ENCODE assay signal across 8 cellular contexts in the genomic region with DNA sequence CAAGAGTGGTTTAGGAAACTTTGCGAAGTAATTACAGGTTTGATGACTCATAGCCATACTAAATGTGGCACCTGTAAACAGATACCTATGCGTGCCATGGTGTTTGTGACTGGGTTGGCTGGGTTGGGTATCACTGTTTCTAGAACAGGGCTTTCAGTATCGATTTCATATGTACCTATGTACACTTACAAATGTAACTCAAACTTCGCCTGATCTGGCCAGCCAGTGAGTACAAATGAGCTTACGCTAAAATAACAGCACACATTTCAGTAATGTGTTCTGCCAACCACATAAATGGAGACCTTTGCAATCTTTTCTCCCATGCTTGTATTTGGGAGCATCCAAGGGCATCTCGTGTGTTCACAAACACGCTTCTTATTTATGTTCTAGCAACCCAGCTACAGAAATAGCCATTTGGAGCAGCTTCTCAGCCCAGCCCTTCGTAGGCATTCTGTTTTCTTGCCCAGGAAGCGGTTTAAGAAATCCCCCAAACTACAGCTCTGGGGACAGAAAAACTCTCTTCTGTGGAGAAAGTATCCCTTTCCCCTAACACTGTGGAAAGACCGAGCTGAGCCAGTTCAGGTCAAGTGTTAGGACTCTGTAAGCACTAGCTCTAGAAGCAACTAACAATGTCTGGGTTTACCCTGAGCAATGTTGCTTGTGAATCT. TPM values are rescaled to one million over a fixed set of nuclear protein-coding genes. Genes with fewer than 3 reads are reported as not detected.
A peak's percentile ranks its signal among the peaks of the same experiment; 100 is the strongest.
DNase-seq lines count a peak whose midpoint lies in the region; ATAC-seq, FAIRE-seq and TF ChIP-seq lines count a peak whose summit lies in the region.

No MANE protein-coding gene starts in this region.

- TF ChIP-seq CTCF in omental fat pad (IDR thresholded peaks at IDR 0.05), result no peak
- no peak for TF ChIP-seq CTCF in WERI-Rb-1 (IDR thresholded peaks at IDR 0.05; ENCODE audit: low read depth, low read length)

- DNase-seq in GM19239 (ENCODE audit: insufficient read length, low spot score) (peak; percentile 55), germinal center (ENCODE audit: low spot score) (peak; percentile 42), HK-2 (ENCODE audit: unreplicated experiment) (no peak), omental fat pad (ENCODE audit: low spot score) (no peak), H7 (no peak), WERI-Rb-1 (no peak)
- DNase-seq in activated CD4-positive, CD25-positive, alpha-beta regulatory T cell (lab: John Stamatoyannopoulos, UW), result peak in 3 of 4 experiments; percentile 24 to 34 (median 33)

- ATAC-seq in HG03064 (IDR thresholded peaks at IDR 0.05; ENCODE audit: low read depth, unreplicated experiment) (peak; percentile 92), omental fat pad (ENCODE audit: low FRiP score) (no peak)

- H3K27me3 ChIP-seq in H7 (ENCODE audit: control insufficient read depth, insufficient read depth, low read length) (no peaks in the 10 kb centered on the region), WERI-Rb-1 (ENCODE audit: insufficient read depth, low read depth, severe bottlenecking) (no peaks in the 10 kb centered on the region)

- no peaks in the 10 kb centered on the region for H3K9me3 ChIP-seq in WERI-Rb-1 (ENCODE audit: severe bottlenecking)

- no peak overlapping the region for H3K27ac ChIP-seq in WERI-Rb-1

- H3K4me3 ChIP-seq in H7 (ENCODE audit: insufficient read depth, low read depth, low read length), result no peak overlapping the region
- no peak overlapping the region for H3K4me3 ChIP-seq in WERI-Rb-1 (ENCODE audit: low read depth, low read length)

- peak; percentile 76 for FAIRE-seq in GM19239 (lab: Jason Lieb, UNC)

- H3K36me3 ChIP-seq in H7 (replicated peaks; ENCODE audit: control insufficient read depth, insufficient read depth, low read length), result no peaks in the 10 kb centered on the region
- H3K36me3 ChIP-seq in WERI-Rb-1, result no peaks in the 10 kb centered on the region

RNA-seq across cellular contexts. Expression of gene MDM1, which starts 42.3 kb away (rescaled TPM):
- 10 to 100 TPM in 2 of 4 donors, 1 to 10 TPM in 2; 9.0 to 21.8 (median 10.0) TPM for total RNA-seq in omental fat pad
- 7.6 and 14.2 TPM in 2 replicates for total RNA-seq in H7 (2014; rRNA removed; shearing (Covaris generic))

Comparison
In these comparisons a context has a peak if more than half of its experiments do, and no peak if none do; other contexts are left out.
1. DNase-seq: peak in GM19239 (single experiment), activated CD4-positive, CD25-positive, alpha-beta regulatory T cell (3 of 4) and germinal center (single experiment); none in HK-2 (single experiment), omental fat pad (single experiment), H7 (single experiment) and WERI-Rb-1 (single experiment).